Comparison of ENCODE assay signal across 14 cellular contexts in genomic region chr2:197673142-197673541, GRCh38. TPM values are rescaled to one million over a fixed set of nuclear protein-coding genes. Genes with fewer than 3 reads are reported as not detected.
DNase-seq lines count a peak whose midpoint lies in the region; ATAC-seq and TF ChIP-seq lines count a peak whose summit lies in the region.
"Had no signal": no experiment of that assay in that cellular context is flagged by ENCODE, and none has a peak within 500 bp of the region (broad histone marks: within the 10 kb centered on the region; RNA-seq: fewer than 3 reads in every experiment).

No MANE protein-coding gene starts in this region.

- H3K4me3 ChIP-seq in Panc1 (ENCODE audit: low read depth in 2 of 2, low read length in 2 of 2) (no peak overlapping the region), muscle layer of duodenum (ENCODE audit: low read depth in 1 of 2, low read length in 2 of 2) (peak overlapping the region; percentile 41 to 43), thoracic aorta (peak overlapping the region; percentile 84)
- H3K4me3 ChIP-seq in CD8-positive, alpha-beta memory T cell (ENCODE audit: low read length): no peak overlapping the region

- no peak overlapping the region for H3K4me3 Mint-ChIP-seq in CD8-positive, alpha-beta memory T cell
- no peak overlapping the region for H3K4me3 Mint-ChIP-seq in immature natural killer cell
- H3K4me3 Mint-ChIP-seq: activated B cell treated with CpG ODN at 0.5 μM for 24 hours; activated naive CD8-positive, alpha-beta T cell treated with anti-CD3 and anti-CD28 coated beads, Interleukin-2, amount 10 ng/mL, durations not matched to agents 7 days and 5 days; CD8-positive, alpha-beta T cell had no signal

- no peak for DNase-seq in Panc1 (ENCODE audit: low read depth, low spot score)
- DNase-seq in dermis blood vessel endothelial cell: peak; percentile 10
- DNase-seq in thoracic aorta (ENCODE audit: low spot score): no peak
- DNase-seq in CD8-positive, alpha-beta memory T cell: no peak
- DNase-seq in immature natural killer cell: no peak
- DNase-seq: activated B cell treated with CpG ODN at 0.5 μM for 24 hours; activated naive CD8-positive, alpha-beta T cell treated with anti-CD3 and anti-CD28 coated beads, Interleukin-2, amount 10 ng/mL, durations not matched to agents 7 days and 5 days; CD8-positive, alpha-beta T cell; effector CD8-positive, alpha-beta T cell; NCI-H2171; stimulated activated CD4-positive, alpha-beta T cell treated with anti-CD3 and anti-CD28 coated beads, Interleukin-4, amount 100 ng/mL, for 24 hours; stimulated activated naive CD4-positive, alpha-beta T cell had no signal

- ATAC-seq in Panc1 (0 out of 2 replicates have a peak, but pooled peaks have one; percentile 38), thoracic aorta (ENCODE audit: insufficient number of reproducible peaks, low FRiP score, low read depth) (no peak), GM19467 (IDR thresholded peaks at IDR 0.05; ENCODE audit: unreplicated experiment) (no peak)
- ATAC-seq: CD8-positive, alpha-beta T cell had no signal

- POLR2A ChIA-PET in Panc1 (lab: Charles Lee): no interaction called here
- POLR2A ChIA-PET in CD8-positive, alpha-beta memory T cell (lab: Charles Lee): no interaction called here

- H3K27me3 ChIP-seq in Panc1 (ENCODE audit: control insufficient read depth, insufficient read depth, low read length): no peaks in the 10 kb centered on the region
- H3K27me3 ChIP-seq in muscle layer of duodenum (ENCODE audit: low read depth, low read length): no peaks in the 10 kb centered on the region
- H3K27me3 ChIP-seq in thoracic aorta (replicated peaks; ENCODE audit: insufficient read depth): no peaks in the 10 kb centered on the region
- H3K27me3 ChIP-seq in CD8-positive, alpha-beta memory T cell (ENCODE audit: insufficient read depth, low read length, poor library complexity, severe bottlenecking): no peaks in the 10 kb centered on the region

- intact Hi-C loops in Panc1 (cut with micrococcal nuclease; ENCODE audit: unreplicated experiment): no loop called here

- H3K36me3 Mint-ChIP-seq in CD8-positive, alpha-beta memory T cell: peaks cover 0 to 9% (median 3%) of the 10 kb centered on the region in 3 donors
- H3K36me3 Mint-ChIP-seq in immature natural killer cell: no peaks in the 10 kb centered on the region
- H3K36me3 Mint-ChIP-seq: activated naive CD8-positive, alpha-beta T cell treated with anti-CD3 and anti-CD28 coated beads, Interleukin-2, amount 10 ng/mL, durations not matched to agents 7 days and 5 days; CD8-positive, alpha-beta T cell had no signal

- H3K36me3 ChIP-seq in Panc1 (ENCODE audit: control insufficient read depth, insufficient read depth, low read length) (no peaks in the 10 kb centered on the region), muscle layer of duodenum (ENCODE audit: control insufficient read depth in 1 of 2, insufficient read depth in 2 of 2, low read length in 2 of 2) (no peaks in the 10 kb centered on the region), thoracic aorta (no peaks in the 10 kb centered on the region)
- H3K36me3 ChIP-seq in CD8-positive, alpha-beta memory T cell (ENCODE audit: insufficient read depth, low read length): no peaks in the 10 kb centered on the region

- H3K9me3 ChIP-seq in Panc1 (ENCODE audit: control insufficient read depth, insufficient read depth, low read depth, low read length) (no peaks in the 10 kb centered on the region), muscle layer of duodenum (ENCODE audit: control insufficient read depth in 1 of 2, low read length in 2 of 2) (peaks cover 0 to 6% of the 10 kb centered on the region in 2 donors), thoracic aorta (no peaks in the 10 kb centered on the region)
- no peaks in the 10 kb centered on the region for H3K9me3 ChIP-seq in CD8-positive, alpha-beta memory T cell (ENCODE audit: low read length)

- H3K27ac ChIP-seq in Panc1 (ENCODE audit: low read length) (no peak overlapping the region), muscle layer of duodenum (ENCODE audit: low read length) (no peak overlapping the region), thoracic aorta (no peak overlapping the region)
- H3K27ac ChIP-seq in CD8-positive, alpha-beta memory T cell (ENCODE audit: low read depth, low read length): no peak overlapping the region

- no peaks in the 10 kb centered on the region for H3K4me1 Mint-ChIP-seq in CD8-positive, alpha-beta memory T cell
- no peaks in the 10 kb centered on the region for H3K4me1 Mint-ChIP-seq in immature natural killer cell
- H3K4me1 Mint-ChIP-seq: activated B cell treated with CpG ODN at 0.5 μM for 24 hours had no signal

- CTCF ChIA-PET in Panc1 (lab: Charles Lee): no interaction called here
- CTCF ChIA-PET in CD8-positive, alpha-beta memory T cell (lab: Charles Lee): no interaction called here

- TF ChIP-seq CTCF in Panc1 (IDR thresholded peaks at IDR 0.05) (no peak), thoracic aorta (IDR thresholded peaks at IDR 0.05) (no peak)

- in situ Hi-C loops in Panc1 (cut with HindIII; ENCODE audit: low pct_unique_long_range_greater_than_20kb, low sequenced_read_pairs): no loop called here

- no peaks in the 10 kb centered on the region for H3K9me3 Mint-ChIP-seq in CD8-positive, alpha-beta memory T cell
- H3K9me3 Mint-ChIP-seq in immature natural killer cell: peaks cover 0 to 3% (median 0%) of the 10 kb centered on the region in 6 donors
- H3K9me3 Mint-ChIP-seq: activated B cell treated with CpG ODN at 0.5 μM for 24 hours; CD8-positive, alpha-beta T cell had no signal

- no peaks in the 10 kb centered on the region for H3K4me1 ChIP-seq in Panc1 (ENCODE audit: control insufficient read depth, insufficient read depth, low read length)
- H3K4me1 ChIP-seq in muscle layer of duodenum (ENCODE audit: control insufficient read depth in 1 of 2, insufficient read depth in 2 of 2, low read length in 2 of 2): peaks cover 0 to 3% of the 10 kb centered on the region in 2 donors
- H3K4me1 ChIP-seq in thoracic aorta (ENCODE audit: control insufficient read depth in 1 of 2, low read depth in 2 of 2): peaks cover 0 to 22% of the 10 kb centered on the region in 2 donors
- no peaks in the 10 kb centered on the region for H3K4me1 ChIP-seq in CD8-positive, alpha-beta memory T cell (ENCODE audit: insufficient read depth, low read length)

- BruUV-seq in Panc1 (replicated peaks; lab: Mats Ljungman, UMichigan): no TSS peak

- H3K27me3 Mint-ChIP-seq in CD8-positive, alpha-beta memory T cell: peaks cover 6 to 38% of the 10 kb centered on the region in 2 donors
- H3K27me3 Mint-ChIP-seq in immature natural killer cell (ENCODE audit: low read depth in 3 of 3): peaks cover 4 to 9% (median 9%) of the 10 kb centered on the region in 3 donors

- no peak overlapping the region for H3K27ac Mint-ChIP-seq in CD8-positive, alpha-beta memory T cell
- no peak overlapping the region for H3K27ac Mint-ChIP-seq in immature natural killer cell
- H3K27ac Mint-ChIP-seq: activated B cell treated with CpG ODN at 0.5 μM for 24 hours; activated naive CD8-positive, alpha-beta T cell treated with anti-CD3 and anti-CD28 coated beads, Interleukin-2, amount 10 ng/mL, durations not matched to agents 7 days and 5 days; CD8-positive, alpha-beta T cell had no signal

RNA-seq across cellular contexts. Expression of gene RFTN2, which starts 2.2 kb away (rescaled TPM):
- total RNA-seq in Panc1 (2021; ENCODE audit: unreplicated experiment): not detected
- polyA plus RNA-seq in Panc1 (2012; ENCODE audit: insufficient read length): not detected
- 14.4 and 22.0 TPM in 2 replicates for total RNA-seq in dermis blood vessel endothelial cell
- total RNA-seq in thoracic aorta: 10 to 100 TPM in 1 of 2 donors, 1 to 10 TPM in 1; 9.3 to 18.9 TPM
- under 1 TPM in 1 of 2 experiments, not detected in 1; 0.09 TPM for total RNA-seq in CD8-positive, alpha-beta memory T cell
- 0.06 TPM for polyA plus RNA-seq in CD8-positive, alpha-beta memory T cell
- polyA plus RNA-seq in immature natural killer cell: under 1 TPM in 1 of 3 donors, not detected in 2; 0.06 TPM
- total RNA-seq: activated B cell treated with CpG ODN at 0.5 μM for 24 hours; CD8-positive, alpha-beta T cell had no signal

RNA-seq across cellular contexts. Expression of gene MARS2, which starts 32.0 kb away (rescaled TPM):
- total RNA-seq in Panc1 (2021; ENCODE audit: unreplicated experiment): 8.7 TPM
- polyA plus RNA-seq in Panc1 (2012; ENCODE audit: insufficient read length): 5.4 TPM
- 8.7 and 9.4 TPM in 2 replicates for total RNA-seq in dermis blood vessel endothelial cell
- total RNA-seq in thoracic aorta: 10 to 100 TPM in 1 of 2 donors, 1 to 10 TPM in 1; 1.5 to 12.3 TPM
- total RNA-seq in CD8-positive, alpha-beta memory T cell: 10 to 100 TPM; 27.1 to 27.9 TPM
- polyA plus RNA-seq in CD8-positive, alpha-beta memory T cell: 8.5 TPM
- 1 to 10 TPM; 4.6 to 9.6 (median 9.0) TPM for polyA plus RNA-seq in immature natural killer cell

Comparison
In these comparisons a context has a peak if more than half of its experiments do, and no peak if none do; other contexts are left out.
1. H3K4me3 ChIP-seq: peak in muscle layer of duodenum (2 of 2) and thoracic aorta (single experiment); none in Panc1 (0 of 2) and CD8-positive, alpha-beta memory T cell (single experiment).
2. RNA of gene RFTN2, which starts 2.2 kb away (total RNA-seq): 14.4 to 22.0 TPM in dermis blood vessel endothelial cell and 9.3 to 18.9 TPM in thoracic aorta; 0.09 TPM in CD8-positive, alpha-beta memory T cell and not detected in Panc1 (single experiment); every median in the first group is over 4 times any median in the second.